ENCODE assay signal across 8 cellular contexts in the genomic region with DNA sequence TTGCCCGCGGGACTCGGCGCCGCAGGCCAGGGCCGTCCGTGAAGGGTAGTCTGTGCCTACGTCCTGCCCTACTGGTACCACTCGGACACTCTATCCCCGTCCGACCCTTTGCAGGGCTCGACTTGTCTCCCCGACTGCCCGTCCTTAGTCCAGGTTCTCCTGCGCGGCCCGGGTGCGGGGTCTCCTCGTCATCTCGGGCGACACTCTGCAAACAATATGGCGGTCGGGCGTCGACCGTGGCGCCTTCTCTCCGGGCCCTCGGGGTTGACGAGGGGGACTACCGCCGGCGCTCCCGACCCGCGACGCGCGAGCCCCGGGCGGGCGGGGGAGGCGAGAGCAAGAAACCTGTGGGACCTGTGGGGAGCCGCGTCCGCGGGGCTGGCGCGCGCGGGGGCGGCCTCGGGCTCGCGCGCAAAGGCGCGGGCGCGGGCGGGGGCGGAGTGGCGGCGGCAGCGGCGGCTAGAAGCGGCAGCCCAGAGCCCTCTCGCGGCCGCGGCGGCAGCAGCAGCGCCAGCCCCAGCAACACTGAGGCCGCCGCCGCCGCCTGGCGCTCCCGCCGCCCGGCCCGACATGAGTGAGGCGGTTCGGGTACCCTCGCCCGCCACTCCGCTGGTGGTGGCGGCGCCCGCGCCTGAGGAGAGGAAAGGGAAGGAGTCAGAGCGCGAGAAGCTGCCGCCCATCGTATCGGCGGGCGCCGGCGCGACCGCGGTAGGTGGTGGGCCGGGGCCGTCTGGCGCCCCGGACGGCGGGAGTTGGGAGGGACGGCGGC. TPM values are rescaled to one million over a fixed set of nuclear protein-coding genes. Genes with fewer than 3 reads are reported as not detected.
DNase-seq lines count a peak whose midpoint lies in the region; ATAC-seq and TF ChIP-seq lines count a peak whose summit lies in the region.

A gene with protein sequence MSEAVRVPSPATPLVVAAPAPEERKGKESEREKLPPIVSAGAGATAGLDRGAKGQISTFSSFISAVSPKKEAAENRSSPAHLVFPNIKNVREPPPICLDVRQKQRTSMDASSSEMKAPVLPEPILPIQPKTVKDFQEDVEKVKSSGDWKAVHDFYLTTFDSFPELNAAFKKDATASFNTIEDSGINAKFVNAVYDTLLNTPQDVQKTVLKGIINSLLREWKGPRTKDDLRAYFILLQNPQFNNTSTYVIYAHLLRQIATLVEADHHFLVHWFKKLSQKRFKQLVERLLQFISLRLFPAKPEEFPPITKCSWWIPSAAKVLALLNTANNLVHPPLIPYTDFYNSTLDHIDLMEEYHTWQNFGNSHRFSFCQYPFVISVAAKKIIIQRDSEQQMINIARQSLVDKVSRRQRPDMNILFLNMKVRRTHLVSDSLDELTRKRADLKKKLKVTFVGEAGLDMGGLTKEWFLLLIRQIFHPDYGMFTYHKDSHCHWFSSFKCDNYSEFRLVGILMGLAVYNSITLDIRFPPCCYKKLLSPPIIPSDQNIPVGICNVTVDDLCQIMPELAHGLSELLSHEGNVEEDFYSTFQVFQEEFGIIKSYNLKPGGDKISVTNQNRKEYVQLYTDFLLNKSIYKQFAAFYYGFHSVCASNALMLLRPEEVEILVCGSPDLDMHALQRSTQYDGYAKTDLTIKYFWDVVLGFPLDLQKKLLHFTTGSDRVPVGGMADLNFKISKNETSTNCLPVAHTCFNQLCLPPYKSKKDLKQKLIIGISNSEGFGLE (plus strand): TSS at position 476 of the 769 bp plus-strand sequence. CDS start 95 bp downstream, at position 571.

- H3K79me2 ChIP-seq in SU-DHL-6 (ENCODE audit: insufficient read depth, low read length), result no peaks in the 10 kb centered on the region

- H3K4me3 ChIP-seq in SU-DHL-6 (ENCODE audit: insufficient read depth, low read length, poor library complexity, severe bottlenecking) (peak within 1 kb of the TSS; percentile 53), left ventricle myocardium inferior (peak within 1 kb of the TSS; percentile 86), psoas muscle (peak within 1 kb of the TSS; percentile 97)

- H3K4me2 ChIP-seq in SU-DHL-6 (ENCODE audit: low read depth, low read length, poor library complexity, severe bottlenecking), result peak within 1 kb of the TSS; percentile 59

- H2AFZ ChIP-seq in SU-DHL-6 (ENCODE audit: low read depth, low read length, severe bottlenecking), result peak within 1 kb of the TSS; percentile 100

- DNase-seq in GM03348 (ENCODE audit: low spot score) (peak; percentile 91), KG1 (lab: John Stamatoyannopoulos, UW) (peak; percentile 71), left ventricle myocardium inferior (peak; percentile 84), psoas muscle (peak; percentile 86 to 91), ureter (ENCODE audit: low spot score) (peak; percentile 81)

- WGBS in adipose tissue, 3 donors, result 0 to 1% (median 0%) methylated on average over 84 to 111 of the region's 111 CpGs
- whole genome bisulfite sequencing in psoas muscle, 3 donors, result 0 to 1% (median 1%) methylated on average over 58 to 111 of the region's 111 CpGs

- H3F3A ChIP-seq in SU-DHL-6 (ENCODE audit: insufficient read depth), result no peaks in the 10 kb centered on the region; the same call in 1 of the 2 replicates

- ATAC-seq in GM21737 (IDR thresholded peaks at IDR 0.05; ENCODE audit: unreplicated experiment), result peak; percentile 90
- ATAC-seq in psoas muscle, result peak; percentile 82 to 85 (median 84)

- no peaks in the 10 kb centered on the region for H4K20me1 ChIP-seq in SU-DHL-6 (ENCODE audit: low read depth, low read length)

- H3K4me1 ChIP-seq in left ventricle myocardium inferior (peaks cover 29% of the 10 kb centered on the region), psoas muscle (peaks cover 35% of the 10 kb centered on the region)

- H3K27ac ChIP-seq in SU-DHL-6 (ENCODE audit: low read depth, low read length) (no peak within 1 kb of the TSS), adipose tissue (ENCODE audit: low read depth, low read length) (peak within 1 kb of the TSS; percentile 74), left ventricle myocardium inferior (replicated peaks) (peak within 1 kb of the TSS; percentile 100), psoas muscle (peak within 1 kb of the TSS; percentile 100)

- no peaks in the 10 kb centered on the region for H3K9me2 ChIP-seq in SU-DHL-6 (replicated peaks; ENCODE audit: insufficient read depth, low read length)

- no peaks in the 10 kb centered on the region for H3K36me3 ChIP-seq in SU-DHL-6 (ENCODE audit: low read length)
- no peaks in the 10 kb centered on the region for H3K36me3 ChIP-seq in left ventricle myocardium inferior
- H3K36me3 ChIP-seq in psoas muscle (ENCODE audit: insufficient read depth in 1 of 2, low read depth in 1 of 2), result no peaks in the 10 kb centered on the region

- TF ChIP-seq CTCF in SU-DHL-6 (IDR thresholded peaks at IDR 0.05; ENCODE audit: insufficient read depth, low read length, poor library complexity, severe bottlenecking) (no peak), left ventricle myocardium inferior (IDR thresholded peaks at IDR 0.05; ENCODE audit: borderline replicate concordance) (peak; percentile 67), psoas muscle (IDR thresholded peaks at IDR 0.05) (peak; percentile 62)

- H3K9me3 ChIP-seq in SU-DHL-6 (ENCODE audit: insufficient read depth, low read length) (no peaks in the 10 kb centered on the region), left ventricle myocardium inferior (replicated peaks) (no peaks in the 10 kb centered on the region), psoas muscle (no peaks in the 10 kb centered on the region)

- peak within 1 kb of the TSS; percentile 62 for H3K9ac ChIP-seq in SU-DHL-6 (ENCODE audit: low read length)

- intact Hi-C loops in left ventricle myocardium inferior (cut with micrococcal nuclease), result no loop called here
- intact Hi-C loops in psoas muscle (cut with DNase I), result loop anchor here (1.0 to 10.0 kb wide), 2 partner anchors 112 to 225 kb away; a partner anchor contains a TSS

- H3K27me3 ChIP-seq in SU-DHL-6 (ENCODE audit: low read length) (no peaks in the 10 kb centered on the region), left ventricle myocardium inferior (ENCODE audit: low read depth) (no peaks in the 10 kb centered on the region), psoas muscle (ENCODE audit: insufficient read depth in 3 of 3, low read length in 2 of 3) (no peaks in the 10 kb centered on the region)

RNA-seq across cellular contexts. Expression of the gene that starts here (rescaled TPM):
- polyA plus RNA-seq in adipose tissue, result 1 to 10 TPM; 2.6 to 5.6 (median 3.5) TPM
- 6.0 TPM for total RNA-seq in left ventricle myocardium inferior
- 10 to 100 TPM in 2 of 4 donors, 1 to 10 TPM in 2; 5.9 to 15.0 (median 10.8) TPM for total RNA-seq in psoas muscle
- polyA plus RNA-seq in psoas muscle, result 1 to 10 TPM; 1.7 to 6.8 (median 2.0) TPM
- 23.4 TPM for total RNA-seq in ureter
